1 cellular context compared by ENCODE assay signal in genomic region chr3:52483577-52484495, GRCh38.
TF ChIP-seq lines count a peak whose summit lies in the region.

No MANE protein-coding gene starts in this region.

TF ChIP-seq in WTC11, 78 proteins besides CTCF, POLR2A, EP300 and RAD21 (continued from another document):
- no peak for TF ChIP-seq ZNF121 (CRISPR knock-in tag; IDR thresholded peaks at IDR 0.05)
- TF ChIP-seq ZNF425 (CRISPR knock-in tag; conservative IDR thresholded peaks at IDR 0.05) = no peak
- no peak for TF ChIP-seq ZNF232 (CRISPR knock-in tag; IDR thresholded peaks at IDR 0.05)
